8 cellular contexts compared by ENCODE assay signal in the genomic region with DNA sequence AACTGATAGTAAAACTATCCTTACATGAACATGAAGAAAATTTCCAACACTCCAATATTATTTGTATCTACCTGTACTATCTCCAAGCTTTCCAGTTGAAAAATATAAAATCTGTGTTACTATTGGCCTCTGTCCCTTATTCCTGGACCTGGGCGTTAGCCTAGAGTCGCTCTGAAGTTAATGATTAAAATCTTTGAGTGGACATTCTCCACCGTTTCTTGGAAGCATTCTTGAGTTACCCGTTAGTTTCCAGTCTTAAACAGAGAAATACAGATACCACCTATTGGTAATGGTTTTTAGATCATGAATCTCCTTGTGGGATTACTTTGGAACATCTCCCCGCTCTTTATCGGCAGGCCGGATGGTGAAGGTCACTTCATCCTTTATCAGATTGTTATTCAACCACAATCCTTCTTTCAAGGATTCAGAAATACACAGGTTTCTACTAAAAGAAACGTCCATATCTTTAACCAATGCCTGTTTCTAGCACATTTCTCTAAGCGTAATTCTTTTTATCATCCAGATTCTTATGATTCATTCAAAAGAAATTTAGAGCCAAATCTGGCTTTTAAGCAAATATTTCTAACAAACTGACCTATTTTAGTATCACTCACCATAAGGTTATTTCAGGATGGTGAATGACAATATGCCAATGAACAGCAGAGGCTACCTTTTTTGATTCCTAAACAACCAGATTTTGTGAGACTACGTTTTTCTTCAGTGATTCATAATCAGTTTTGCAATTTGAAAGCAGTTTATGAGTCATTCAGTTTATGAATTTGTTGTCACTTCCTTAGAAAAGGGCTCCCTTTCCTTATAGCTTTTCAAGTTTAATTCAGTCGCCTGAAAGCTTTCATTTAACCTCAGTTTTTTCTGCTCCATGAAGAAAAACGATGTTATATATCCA.
DNase-seq lines count a peak whose midpoint lies in the region; ATAC-seq, FAIRE-seq and TF ChIP-seq lines count a peak whose summit lies in the region.

No MANE protein-coding gene starts in this region.

- TF ChIP-seq CTCF in Peyer's patch (IDR thresholded peaks at IDR 0.05), result no peak
- no peak for TF ChIP-seq CTCF in fibroblast of lung (conservative IDR thresholded peaks at IDR 0.05 in 1 of 2, IDR thresholded peaks at IDR 0.05 in 1 of 2; ENCODE audit: low read depth in 1 of 2, low read length in 2 of 2)
- no peak for TF ChIP-seq CTCF in gastrocnemius medialis (IDR thresholded peaks at IDR 0.05 in 4 of 5, conservative IDR thresholded peaks at IDR 0.05 in 1 of 5)
- TF ChIP-seq CTCF in GM13977 (IDR thresholded peaks at IDR 0.05; ENCODE audit: extremely low read depth, insufficient read depth, missing control alignments), result no peak

- H3K36me3 ChIP-seq in Peyer's patch (no peaks in the 10 kb centered on the region), fibroblast of lung (ENCODE audit: control insufficient read depth, insufficient read depth, low read length) (no peaks in the 10 kb centered on the region), gastrocnemius medialis (no peaks in the 10 kb centered on the region)

- H3K9ac ChIP-seq in fibroblast of lung (ENCODE audit: insufficient read depth, low read length), result no peak overlapping the region

- no peak for DNase-seq in GM12891 (ENCODE audit: insufficient read length, low spot score)
- DNase-seq in Peyer's patch, result no peak
- peak; percentile 86 to 92 for DNase-seq in fibroblast of lung (ENCODE audit: low read depth in 2 of 2)
- DNase-seq in gastrocnemius medialis, result no peak
- no peak for DNase-seq in GM13977 (ENCODE audit: low spot score)
- no peak for DNase-seq in NK-92 (lab: John Stamatoyannopoulos, UW; ENCODE audit: unreplicated experiment)
- DNase-seq in stimulated activated CD4-positive, alpha-beta T cell treated with anti-CD3 and anti-CD28 coated beads, Interleukin-12 subunit alpha, Interleukin-12 subunit beta, amount 100 ng/mL, for 4 hours, result no peak
- no peak for DNase-seq in DMS114 treated with DMSO at 0.1 percent for 48 hours (lab: John Stamatoyannopoulos, UW; ENCODE audit: unreplicated experiment)

- H3K4me1 ChIP-seq in Peyer's patch, result peaks cover 0 to 43% (median 4%) of the 10 kb centered on the region in 4 donors
- H3K4me1 ChIP-seq in fibroblast of lung (ENCODE audit: control insufficient read depth, extremely low read depth, insufficient read depth, low read length), result peaks cover 33% of the 10 kb centered on the region
- H3K4me1 ChIP-seq in gastrocnemius medialis, result peaks cover 14 to 28% of the 10 kb centered on the region in 2 donors

- intact Hi-C loops in gastrocnemius medialis (cut with DNase I; ENCODE audit: low total_unique reads), result no loop called here

- ATAC-seq in gastrocnemius medialis, result peak in 1 of 2 donors; percentile 51

- H3K27me3 ChIP-seq in Peyer's patch, result no peaks in the 10 kb centered on the region
- no peaks in the 10 kb centered on the region for H3K27me3 ChIP-seq in fibroblast of lung (ENCODE audit: control insufficient read depth, insufficient read depth, low read length)
- H3K27me3 ChIP-seq in gastrocnemius medialis, result no peaks in the 10 kb centered on the region

- in situ Hi-C loops in gastrocnemius medialis (cut with MboI; ENCODE audit: low sequenced_read_pairs in 4 of 4), result no loop called here
- in situ Hi-C loops in GM13977 (cut with MboI; ENCODE audit: low pct_unique_long_range_greater_than_20kb, low sequenced_read_pairs, unreplicated experiment), result no loop called here

- H3K4me2 ChIP-seq in fibroblast of lung (ENCODE audit: extremely low read depth, insufficient read depth, low read length), result peak overlapping the region; percentile 45

- H4K20me1 ChIP-seq in fibroblast of lung (ENCODE audit: control insufficient read depth, extremely low read depth, insufficient read depth, low read length), result no peaks in the 10 kb centered on the region

- no peak for FAIRE-seq in GM12891 (lab: Jason Lieb, UNC)

- no peaks in the 10 kb centered on the region for H3K79me2 ChIP-seq in fibroblast of lung (ENCODE audit: control insufficient read depth, insufficient read depth, low read length)

- peak overlapping the region in 3 of 4 donors; percentile 76 to 93 (median 86) for H3K27ac ChIP-seq in Peyer's patch
- H3K27ac ChIP-seq in fibroblast of lung (ENCODE audit: insufficient read depth, low read length), result peak overlapping the region; percentile 93
- H3K27ac ChIP-seq in gastrocnemius medialis, result peak overlapping the region; percentile 67 to 75 (median 70)

- H2AFZ ChIP-seq in fibroblast of lung (ENCODE audit: low read length), result no peak overlapping the region

- H3K9me3 ChIP-seq in Peyer's patch (no peaks in the 10 kb centered on the region), fibroblast of lung (ENCODE audit: control insufficient read depth, insufficient read depth, low read depth, low read length) (no peaks in the 10 kb centered on the region), gastrocnemius medialis (no peaks in the 10 kb centered on the region)

- TF ChIP-seq POLR2A in GM12891 (IDR thresholded peaks at IDR 0.05; ENCODE audit: low read depth, low read length) (no peak), Peyer's patch (IDR thresholded peaks at IDR 0.05) (no peak), gastrocnemius medialis (IDR thresholded peaks at IDR 0.05) (no peak)

- H3K4me3 ChIP-seq in Peyer's patch (no peak overlapping the region), fibroblast of lung (replicated peaks in 1 of 4; ENCODE audit: control extremely low read depth in 1 of 4, insufficient read depth in 1 of 4, low read depth in 3 of 4, low read length in 4 of 4) (no peak overlapping the region), gastrocnemius medialis (no peak overlapping the region)

TF ChIP-seq in GM12891, 5 proteins besides CTCF, POLR2A, EP300 and RAD21:
- TF ChIP-seq SPI1 (IDR thresholded peaks at IDR 0.05; ENCODE audit: low read depth, low read length) (peak; percentile 72), PAX5 (IDR thresholded peaks at IDR 0.05; ENCODE audit: insufficient read depth, low read length, severe bottlenecking) (no peak)

Comparison
In these comparisons a context has a peak if more than half of its experiments do, and no peak if none do; other contexts are left out.
1. DNase-seq: peak in fibroblast of lung (2 of 2); none in GM12891 (single experiment), Peyer's patch (0 of 3), gastrocnemius medialis (0 of 2), GM13977 (single experiment), NK-92 (single experiment), stimulated activated CD4-positive, alpha-beta T cell treated with anti-CD3 and anti-CD28 coated beads, Interleukin-12 subunit alpha, Interleukin-12 subunit beta, amount 100 ng/mL, for 4 hours (single experiment) and DMS114 treated with DMSO at 0.1 percent for 48 hours (single experiment).
2. Peak in every context shown above with its lines, with median percentiles within 50 percentile points of each other: H3K27ac ChIP-seq.